13 cellular contexts compared by ENCODE assay signal in genomic region chr15:90988249-90988648, GRCh38. TPM values are rescaled to one million over a fixed set of nuclear protein-coding genes. Genes with fewer than 3 reads are reported as not detected.
A peak's percentile ranks its signal among the peaks of the same experiment; 100 is the strongest.
DNase-seq lines count a peak whose midpoint lies in the region; TF ChIP-seq lines count a peak whose summit lies in the region.
"Had no signal": no experiment of that assay in that cellular context is flagged by ENCODE, and none has a peak within 500 bp of the region (broad histone marks: within the 10 kb centered on the region; RNA-seq: fewer than 3 reads in every experiment).

No MANE protein-coding gene starts in this region.

- H2AFZ ChIP-seq in Karpas-422 (ENCODE audit: low read length) (no peak overlapping the region), neural progenitor cell (replicated peaks) (no peak overlapping the region)

- no peaks in the 10 kb centered on the region for H3K9me3 Mint-ChIP-seq in mesothelial cell of epicardium
- H3K9me3 Mint-ChIP-seq in endothelial cell (ENCODE audit: unreplicated experiment): no peaks in the 10 kb centered on the region
- no peaks in the 10 kb centered on the region for H3K9me3 Mint-ChIP-seq in neural progenitor cell
- H3K9me3 Mint-ChIP-seq: naive B cell had no signal

- H3K36me3 Mint-ChIP-seq in mesothelial cell of epicardium (peaks cover 10% of the 10 kb centered on the region), endothelial cell (ENCODE audit: low read depth, unreplicated experiment) (no peaks in the 10 kb centered on the region), neural progenitor cell (peaks cover 16% of the 10 kb centered on the region)
- H3K36me3 Mint-ChIP-seq: naive B cell had no signal

- H3K4me1 ChIP-seq in Karpas-422 (ENCODE audit: low read length) (peaks cover 47% of the 10 kb centered on the region), neural progenitor cell (peaks cover 26% of the 10 kb centered on the region)

- POLR2A ChIA-PET in GM10248 (lab: Yijun Ruan, JAX): no interaction called here

- H3K9me3 ChIP-seq in Karpas-422 (ENCODE audit: low read length) (no peaks in the 10 kb centered on the region), WERI-Rb-1 (ENCODE audit: severe bottlenecking) (no peaks in the 10 kb centered on the region), neural progenitor cell (ENCODE audit: low read depth) (no peaks in the 10 kb centered on the region)
- H3K9me3 ChIP-seq: suprapubic skin had no signal

- H3K4me3 ChIP-seq in GM06990 (replicated peaks; ENCODE audit: low read depth, low read length) (peak overlapping the region; percentile 15; the same call in 1 of the 2 replicates), Karpas-422 (ENCODE audit: low read length) (no peak overlapping the region), WERI-Rb-1 (ENCODE audit: low read depth, low read length) (peak overlapping the region; percentile 1; the same call in 1 of the 2 replicates), neural progenitor cell (no peak overlapping the region)
- H3K4me3 ChIP-seq: coronary artery, suprapubic skin had no signal

- H3K79me2 ChIP-seq in Karpas-422 (ENCODE audit: low read length) (peaks cover 98% of the 10 kb centered on the region), neural progenitor cell (ENCODE audit: low read depth) (peaks cover 98% of the 10 kb centered on the region)

- H3K4me2 ChIP-seq in Karpas-422 (ENCODE audit: low read depth, low read length, poor library complexity, severe bottlenecking): peak overlapping the region; percentile 45
- no peak overlapping the region for H3K4me2 ChIP-seq in neural progenitor cell

- H3K27me3 Mint-ChIP-seq in mesothelial cell of epicardium (ENCODE audit: low read depth) (no peaks in the 10 kb centered on the region), endothelial cell (ENCODE audit: unreplicated experiment) (peaks cover 2% of the 10 kb centered on the region), neural progenitor cell (ENCODE audit: insufficient read depth, low read depth) (peaks cover 7% of the 10 kb centered on the region)
- H3K27me3 Mint-ChIP-seq: naive B cell had no signal

- H3K9ac ChIP-seq in Karpas-422 (ENCODE audit: low read length): peak overlapping the region; percentile 30
- no peak overlapping the region for H3K9ac ChIP-seq in neural progenitor cell

- TF ChIP-seq CTCF in GM06990 (IDR thresholded peaks at IDR 0.05; ENCODE audit: insufficient read depth, low read length, poor library complexity, severe bottlenecking): no peak
- no peak for TF ChIP-seq CTCF in WERI-Rb-1 (IDR thresholded peaks at IDR 0.05; ENCODE audit: low read depth, low read length)
- no peak for TF ChIP-seq CTCF in mesothelial cell of epicardium (IDR thresholded peaks at IDR 0.05; ENCODE audit: unreplicated experiment)
- TF ChIP-seq CTCF in endothelial cell (IDR thresholded peaks at IDR 0.05; ENCODE audit: unreplicated experiment): no peak
- no peak for TF ChIP-seq CTCF in GM10248 (IDR thresholded peaks at IDR 0.05; ENCODE audit: control extremely low read depth, extremely low read depth, low read depth, missing control alignments)
- TF ChIP-seq CTCF in neural progenitor cell (IDR thresholded peaks at IDR 0.05): no peak

- H3K27ac ChIP-seq in Karpas-422 (ENCODE audit: low read length): peak overlapping the region; percentile 58
- peak overlapping the region; percentile 78 for H3K27ac ChIP-seq in WERI-Rb-1
- no peak overlapping the region for H3K27ac ChIP-seq in neural progenitor cell
- H3K27ac ChIP-seq: coronary artery, suprapubic skin had no signal

- no peaks in the 10 kb centered on the region for H3K9me2 ChIP-seq in Karpas-422 (replicated peaks; ENCODE audit: insufficient read depth, low read length)

- no peaks in the 10 kb centered on the region for H4K20me1 ChIP-seq in Karpas-422 (ENCODE audit: insufficient read depth, low read depth, low read length)
- peaks cover 93% of the 10 kb centered on the region for H4K20me1 ChIP-seq in neural progenitor cell (ENCODE audit: low read depth)

- DNase-seq in GM06990 (ENCODE audit: extremely low read depth, insufficient read length) (no peak), Karpas-422 (no peak), WERI-Rb-1 (peak; percentile 77), mesothelial cell of epicardium (ENCODE audit: low spot score in 2 of 2, unreplicated experiment in 2 of 2) (no peak), endothelial cell (ENCODE audit: low spot score) (no peak), GM10248 (ENCODE audit: extremely low spot score) (no peak), neural progenitor cell (ENCODE audit: low spot score) (no peak)
- DNase-seq: activated gamma-delta T cell, hippocampal formation, NCI-H2171 had no signal

- H3K4me1 Mint-ChIP-seq in mesothelial cell of epicardium (peaks cover 31% of the 10 kb centered on the region), endothelial cell (ENCODE audit: unreplicated experiment) (peaks cover 10% of the 10 kb centered on the region), neural progenitor cell (peaks cover 28% of the 10 kb centered on the region)

- H3K4me3 Mint-ChIP-seq in mesothelial cell of epicardium (no peak overlapping the region), endothelial cell (ENCODE audit: unreplicated experiment) (no peak overlapping the region), neural progenitor cell (no peak overlapping the region)

- CTCF ChIA-PET in GM10248 (lab: Yijun Ruan, JAX): interaction anchor here (0.9 to 12.5 kb wide), 4 partner anchors 30 to 57 kb away, joined by 3 to 169 read pairs (median 4); partner anchors contain the start of genes HDDC3 and RCCD1

- H3K27ac Mint-ChIP-seq in mesothelial cell of epicardium (peak overlapping the region; percentile 72), endothelial cell (ENCODE audit: unreplicated experiment) (no peak overlapping the region), neural progenitor cell (no peak overlapping the region)

- H3K36me3 ChIP-seq in GM06990 (ENCODE audit: control insufficient read depth, insufficient read depth, low read length) (peaks cover 2% of the 10 kb centered on the region), Karpas-422 (ENCODE audit: insufficient read depth, low read length) (peaks cover 16% of the 10 kb centered on the region), WERI-Rb-1 (peaks cover 37% of the 10 kb centered on the region), neural progenitor cell (no peaks in the 10 kb centered on the region)
- H3K36me3 ChIP-seq: suprapubic skin had no signal

- H3K27me3 ChIP-seq in GM06990 (replicated peaks; ENCODE audit: control insufficient read depth, insufficient read depth, low read length): no peaks in the 10 kb centered on the region
- no peaks in the 10 kb centered on the region for H3K27me3 ChIP-seq in Karpas-422 (ENCODE audit: low read length)
- no peaks in the 10 kb centered on the region for H3K27me3 ChIP-seq in WERI-Rb-1 (ENCODE audit: insufficient read depth, low read depth, severe bottlenecking)
- no peaks in the 10 kb centered on the region for H3K27me3 ChIP-seq in neural progenitor cell
- H3K27me3 ChIP-seq: suprapubic skin had no signal

- H3F3A ChIP-seq in neural progenitor cell (ENCODE audit: low read depth): peaks cover 10% of the 10 kb centered on the region

RNA-seq across cellular contexts. Expression of gene PRC1, which starts 6.1 kb away (rescaled TPM):
- total RNA-seq in Karpas-422 (2014; rRNA removed; shearing (Covaris generic); ENCODE audit: low replicate concordance): 87.5 and 95.5 TPM in 2 replicates
- total RNA-seq in mesothelial cell of epicardium (51.7 to 59.1 TPM (median 56.9 TPM) in 3 replicates), endothelial cell (ENCODE audit: unreplicated experiment) (19.5 TPM), neural progenitor cell (ENCODE audit: low replicate concordance) (257 and 284 TPM in 2 replicates)

RNA-seq across cellular contexts. Expression of gene RCCD1, which starts 33.6 kb away (rescaled TPM):
- total RNA-seq in Karpas-422 (2014; rRNA removed; shearing (Covaris generic); ENCODE audit: low replicate concordance): 25.3 and 32.9 TPM in 2 replicates
- total RNA-seq in mesothelial cell of epicardium (18.6 to 21.5 TPM (median 20.2 TPM) in 3 replicates), endothelial cell (ENCODE audit: unreplicated experiment) (5.2 TPM), neural progenitor cell (ENCODE audit: low replicate concordance) (19.7 and 27.6 TPM in 2 replicates)

RNA-seq across cellular contexts. Expression of gene VPS33B, which starts 34.1 kb away (rescaled TPM):
- total RNA-seq in Karpas-422 (2014; rRNA removed; shearing (Covaris generic); ENCODE audit: low replicate concordance): 5.7 and 7.5 TPM in 2 replicates
- total RNA-seq in mesothelial cell of epicardium (21.7 to 26.2 TPM (median 25.2 TPM) in 3 replicates), endothelial cell (ENCODE audit: unreplicated experiment) (16.0 TPM), neural progenitor cell (ENCODE audit: low replicate concordance) (13.0 and 13.9 TPM in 2 replicates)

RNA-seq across cellular contexts. Expression of gene UNC45A, which starts 53.2 kb away (rescaled TPM):
- total RNA-seq in Karpas-422 (2014; rRNA removed; shearing (Covaris generic); ENCODE audit: low replicate concordance): 25.1 and 58.0 TPM in 2 replicates
- total RNA-seq in mesothelial cell of epicardium (75.8 to 79.7 TPM (median 79.3 TPM) in 3 replicates), endothelial cell (ENCODE audit: unreplicated experiment) (102 TPM), neural progenitor cell (ENCODE audit: low replicate concordance) (47.7 and 99.5 TPM in 2 replicates)

RNA-seq across cellular contexts. Expression of gene HDDC3, which starts 55.9 kb away (rescaled TPM):
- total RNA-seq in Karpas-422 (2014; rRNA removed; shearing (Covaris generic); ENCODE audit: low replicate concordance): 15.9 and 39.1 TPM in 2 replicates
- total RNA-seq in mesothelial cell of epicardium (11.5 to 12.4 TPM (median 11.9 TPM) in 3 replicates), endothelial cell (ENCODE audit: unreplicated experiment) (14.5 TPM), neural progenitor cell (ENCODE audit: low replicate concordance) (20.4 and 21.8 TPM in 2 replicates)

Comparison
In these comparisons a context has a peak if more than half of its experiments do, and no peak if none do; other contexts are left out.
1. H3K4me3 ChIP-seq: peak in GM06990 (single experiment) and WERI-Rb-1 (single experiment); none in Karpas-422 (single experiment) and neural progenitor cell (single experiment).